ENCODE assay signal across 16 cellular contexts in the genomic region with DNA sequence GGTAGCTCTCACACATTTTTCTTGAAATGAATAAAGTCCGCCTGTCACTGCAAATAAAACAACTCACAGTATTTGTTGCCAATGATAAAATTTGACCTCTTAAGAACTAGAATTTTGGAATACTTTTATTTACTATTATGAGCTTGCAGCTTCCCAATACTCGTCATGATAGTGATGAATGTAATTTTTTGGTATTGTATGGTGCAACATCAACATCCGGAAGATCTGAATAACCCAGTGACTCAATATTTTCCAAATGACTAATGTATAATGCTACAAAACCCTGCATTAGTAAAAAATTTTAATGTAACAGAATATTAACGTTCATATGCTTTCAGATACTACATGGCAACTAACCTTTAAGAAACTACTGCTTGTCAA.
DNase-seq lines count a peak whose midpoint lies in the region; ATAC-seq and TF ChIP-seq lines count a peak whose summit lies in the region.
"Had no signal": no experiment of that assay in that cellular context is flagged by ENCODE, and none has a peak within 500 bp of the region (broad histone marks: within the 10 kb centered on the region; RNA-seq: fewer than 3 reads in every experiment).

No MANE protein-coding gene starts in this region.

- no peaks in the 10 kb centered on the region for H3K36me3 ChIP-seq in CD8-positive, alpha-beta T cell (ENCODE audit: insufficient read depth, low read length)
- H3K36me3 ChIP-seq: cardiac muscle cell, esophagus squamous epithelium had no signal

- peaks cover 4% of the 10 kb centered on the region; the same call in 1 of the 2 replicates for H3K27me3 Mint-ChIP-seq in HFFc6 (ENCODE audit: insufficient read depth)
- peaks cover 6% of the 10 kb centered on the region for H3K27me3 Mint-ChIP-seq in CD8-positive, alpha-beta T cell (ENCODE audit: low read depth)
- H3K27me3 Mint-ChIP-seq: stimulated activated naive B cell treated with anti-CD40 and anti-IgM and Interleukin-4, amounts not matched to agents 10 μg/mL and 1 μg/mL and 100 μg/mL, for 72 hours had no signal

- CTCF ChIA-PET in CD8-positive, alpha-beta T cell (lab: Charles Lee), result no interaction called here

- H3K27me3 ChIP-seq in CD8-positive, alpha-beta T cell (ENCODE audit: insufficient read depth, low read length), result no peaks in the 10 kb centered on the region
- H3K27me3 ChIP-seq: cardiac muscle cell, esophagus squamous epithelium had no signal

- intact Hi-C loops in head of caudate nucleus (cut with DNase I), result no loop called here
- intact Hi-C loops in posterior vena cava (cut with DNase I), result loop anchor here in 1 of 2 donors (2.0 kb wide), 1 partner anchor 25 kb away; no protein-coding TSS in a partner anchor
- intact Hi-C loops in CD8-positive, alpha-beta T cell (cut with DNase I, micrococcal nuclease), result no loop called here

- peak; percentile 72 for DNase-seq in A172 (ENCODE audit: low spot score)
- DNase-seq in HFFc6, result peak; percentile 80
- DNase-seq in fibroblast of pulmonary artery (ENCODE audit: low read depth), result peak; percentile 91
- no peak for DNase-seq in head of caudate nucleus
- no peak for DNase-seq in posterior vena cava (ENCODE audit: low spot score)
- no peak for DNase-seq in CD8-positive, alpha-beta T cell
- DNase-seq: ACHN; activated T-cell treated with anti-CD3 and anti-CD28 coated beads, Interleukin-2, amount 50 U/mL, for 72 hours; esophagus squamous epithelium; left colon; NCI-H2081; stimulated activated CD4-positive, alpha-beta T cell treated with anti-CD3 and anti-CD28 coated beads, Interleukin-1b, Interleukin-23, amount 100 ng/mL, for 48 hours; stimulated activated naive B cell treated with anti-CD40 and anti-IgM and Interleukin-4, amounts not matched to agents 10 μg/mL and 1 μg/mL and 100 μg/mL, for 72 hours had no signal

- no peak overlapping the region for H3K27ac ChIP-seq in CD8-positive, alpha-beta T cell (ENCODE audit: low read depth, low read length)
- H3K27ac ChIP-seq: cardiac muscle cell, esophagus squamous epithelium had no signal

- H3K4me3 Mint-ChIP-seq in HFFc6, result peak overlapping the region; percentile 81
- H3K4me3 Mint-ChIP-seq in CD8-positive, alpha-beta T cell, result no peak overlapping the region
- H3K4me3 Mint-ChIP-seq: activated T-cell treated with anti-CD3 and anti-CD28 coated beads, Interleukin-2, amount 50 U/mL, for 72 hours; stimulated activated naive B cell treated with anti-CD40 and anti-IgM and Interleukin-4, amounts not matched to agents 10 μg/mL and 1 μg/mL and 100 μg/mL, for 72 hours had no signal

- H3K4me3 ChIP-seq in fibroblast of pulmonary artery (replicated peaks; ENCODE audit: low read depth, low read length), result no peak overlapping the region
- H3K4me3 ChIP-seq in CD8-positive, alpha-beta T cell (ENCODE audit: low read depth, low read length), result no peak overlapping the region
- H3K4me3 ChIP-seq: cardiac muscle cell, esophagus squamous epithelium had no signal

- H3K36me3 Mint-ChIP-seq in HFFc6 (ENCODE audit: low read depth), result peaks cover 23% of the 10 kb centered on the region
- no peaks in the 10 kb centered on the region for H3K36me3 Mint-ChIP-seq in CD8-positive, alpha-beta T cell
- H3K36me3 Mint-ChIP-seq: stimulated activated naive B cell treated with anti-CD40 and anti-IgM and Interleukin-4, amounts not matched to agents 10 μg/mL and 1 μg/mL and 100 μg/mL, for 72 hours had no signal

- ATAC-seq in SK-N-SH treated with all-trans-retinoic acid at 6 μM for 48 hours (peak; percentile 34), GM19452 (IDR thresholded peaks at IDR 0.05; ENCODE audit: unreplicated experiment) (no peak)
- no peak for ATAC-seq in CD8-positive, alpha-beta T cell
- ATAC-seq: left colon; stimulated activated naive B cell treated with anti-CD40 and anti-IgM and Interleukin-4, amounts not matched to agents 10 μg/mL and 1 μg/mL and 100 μg/mL, for 72 hours had no signal

- H3K9me3 ChIP-seq in CD8-positive, alpha-beta T cell (ENCODE audit: low read length), result no peaks in the 10 kb centered on the region
- H3K9me3 ChIP-seq: esophagus squamous epithelium had no signal

- peak overlapping the region; percentile 95 for H3K27ac Mint-ChIP-seq in HFFc6
- no peak overlapping the region for H3K27ac Mint-ChIP-seq in CD8-positive, alpha-beta T cell
- H3K27ac Mint-ChIP-seq: activated T-cell treated with anti-CD3 and anti-CD28 coated beads, Interleukin-2, amount 50 U/mL, for 72 hours; stimulated activated naive B cell treated with anti-CD40 and anti-IgM and Interleukin-4, amounts not matched to agents 10 μg/mL and 1 μg/mL and 100 μg/mL, for 72 hours had no signal

- TF ChIP-seq CTCF in HFFc6 (IDR thresholded peaks at IDR 0.05), result no peak
- TF ChIP-seq CTCF in fibroblast of pulmonary artery (IDR thresholded peaks at IDR 0.05; ENCODE audit: low read length, missing control alignments), result no peak
- TF ChIP-seq CTCF in CD8-positive, alpha-beta T cell (IDR thresholded peaks at IDR 0.05), result no peak

- H3K4me1 Mint-ChIP-seq in HFFc6 (ENCODE audit: low read depth), result peaks cover 97% of the 10 kb centered on the region
- no peaks in the 10 kb centered on the region for H3K4me1 Mint-ChIP-seq in CD8-positive, alpha-beta T cell (ENCODE audit: low read depth)

- H3K4me1 ChIP-seq in CD8-positive, alpha-beta T cell (ENCODE audit: insufficient read depth, low read length), result no peaks in the 10 kb centered on the region

- peaks cover 9% of the 10 kb centered on the region for H3K9me3 Mint-ChIP-seq in HFFc6
- H3K9me3 Mint-ChIP-seq in CD8-positive, alpha-beta T cell, result peaks cover 2% of the 10 kb centered on the region
- H3K9me3 Mint-ChIP-seq: activated T-cell treated with anti-CD3 and anti-CD28 coated beads, Interleukin-2, amount 50 U/mL, for 72 hours; stimulated activated naive B cell treated with anti-CD40 and anti-IgM and Interleukin-4, amounts not matched to agents 10 μg/mL and 1 μg/mL and 100 μg/mL, for 72 hours had no signal

- POLR2A ChIA-PET in CD8-positive, alpha-beta T cell (lab: Charles Lee), result no interaction called here

TF ChIP-seq in SK-N-SH treated with all-trans-retinoic acid at 6 μM for 48 hours, 23 proteins besides CTCF, POLR2A, EP300 and RAD21:
- TF ChIP-seq ZNF8 (CRISPR knock-in tag; IDR thresholded peaks at IDR 0.05), result no peak
- TF ChIP-seq CSDC2 (CRISPR knock-in tag; IDR thresholded peaks at IDR 0.05), result no peak
- TF ChIP-seq ZNF70 (CRISPR knock-in tag; IDR thresholded peaks at IDR 0.05), result no peak
- TF ChIP-seq TOX (CRISPR knock-in tag; IDR thresholded peaks at IDR 0.05; ENCODE audit: borderline replicate concordance), result 0 out of 2 replicates have a peak, but pooled peaks have one; percentile 26
- TF ChIP-seq ZNF565 (CRISPR knock-in tag; conservative IDR thresholded peaks at IDR 0.05; ENCODE audit: low read depth), result no peak
- TF ChIP-seq OSR1 (CRISPR knock-in tag; IDR thresholded peaks at IDR 0.05), result no peak
- TF ChIP-seq BACH2 (CRISPR knock-in tag; IDR thresholded peaks at IDR 0.05; ENCODE audit: borderline replicate concordance), result no peak
- TF ChIP-seq ESRRG (CRISPR knock-in tag; IDR thresholded peaks at IDR 0.05), result no peak

Comparison
In these comparisons a context has a peak if more than half of its experiments do, and no peak if none do; other contexts are left out.
1. DNase-seq: peak in A172 (single experiment), HFFc6 (single experiment) and fibroblast of pulmonary artery (single experiment); none in head of caudate nucleus (0 of 42), posterior vena cava (single experiment) and CD8-positive, alpha-beta T cell (0 of 7).